In the genomic region with DNA sequence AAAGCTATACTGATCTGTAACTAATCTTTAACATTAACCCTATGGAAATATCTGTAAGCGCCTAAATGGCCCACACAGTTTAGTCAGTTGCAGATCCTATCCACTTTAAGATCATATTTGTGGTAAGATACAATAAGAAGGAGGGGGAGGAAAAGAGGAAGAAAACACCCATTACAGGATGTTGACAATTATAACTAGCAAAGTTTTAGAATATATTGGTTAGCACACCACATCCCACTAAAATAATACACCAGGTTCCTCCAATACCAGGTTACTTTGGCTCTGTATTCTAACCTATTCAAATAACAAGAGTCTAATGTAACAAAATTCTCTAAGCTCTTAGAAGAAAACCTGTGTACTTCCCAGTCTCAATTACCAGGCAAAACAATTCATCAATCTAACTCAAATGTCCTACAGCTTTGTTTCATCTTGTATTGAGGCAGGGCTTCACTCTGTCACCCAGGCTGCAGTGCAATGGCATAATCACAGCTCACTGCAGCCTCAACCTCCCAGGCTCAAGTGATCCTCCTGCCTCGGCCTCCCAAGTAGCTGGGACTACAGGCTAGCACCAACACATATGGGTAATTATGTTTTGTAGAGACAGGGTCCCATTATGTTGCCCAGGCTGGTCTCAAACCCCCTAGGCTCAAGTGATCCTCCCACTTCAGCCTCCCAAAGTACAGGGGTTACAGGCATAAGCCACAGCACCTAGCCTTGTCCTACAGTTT, we compare ENCODE assay signal across 12 cellular contexts. TPM values are rescaled to one million over a fixed set of nuclear protein-coding genes. Genes with fewer than 3 reads are reported as not detected.
DNase-seq lines count a peak whose midpoint lies in the region; FAIRE-seq and TF ChIP-seq lines count a peak whose summit lies in the region.
"Had no signal": no experiment of that assay in that cellular context is flagged by ENCODE, and none has a peak within 500 bp of the region (broad histone marks: within the 10 kb centered on the region; RNA-seq: fewer than 3 reads in every experiment).

No MANE protein-coding gene starts in this region.

- TF ChIP-seq CTCF in OCI-LY7 (conservative IDR thresholded peaks at IDR 0.05; ENCODE audit: low read length) (no peak), breast epithelium (IDR thresholded peaks at IDR 0.05) (no peak), GM10266 (IDR thresholded peaks at IDR 0.05; ENCODE audit: control insufficient read depth, insufficient read depth, low read depth, missing control alignments) (no peak), left ventricle myocardium inferior (IDR thresholded peaks at IDR 0.05; ENCODE audit: borderline replicate concordance) (no peak)

- no peaks in the 10 kb centered on the region for H3K27me3 Mint-ChIP-seq in activated T-cell treated with anti-CD3 and anti-CD28 coated beads, Interleukin-2, amount 50 U/mL, for 24 hours

- 81 to 92% (median 85%) methylated on average over 2 of the region's 2 CpGs for WGBS in small intestine, 3 donors

- FAIRE-seq in small intestine (lab: Jason Lieb, UNC) = no peak
- FAIRE-seq: endothelial cell of umbilical vein, kidney had no signal

- no peaks in the 10 kb centered on the region for H3K9me2 ChIP-seq in OCI-LY7 (ENCODE audit: insufficient read depth, low read length)

- peaks cover 4% of the 10 kb centered on the region; the same call in 1 of the 2 replicates for H4K20me1 ChIP-seq in OCI-LY7 (ENCODE audit: insufficient read depth, low read length)

- peaks cover 61% of the 10 kb centered on the region for H3K79me2 ChIP-seq in OCI-LY7 (ENCODE audit: insufficient read depth, low read depth, low read length)

- no TSS peak for BruUV-seq in OCI-LY7 (replicated peaks; lab: Mats Ljungman, UMichigan)

- H3K27ac ChIP-seq in OCI-LY7 (ENCODE audit: low read depth, low read length, poor library complexity, severe bottlenecking) (no peak overlapping the region), breast epithelium (peak overlapping the region; percentile 4 to 95), small intestine (ENCODE audit: low read depth in 1 of 2, low read length in 1 of 2) (peak overlapping the region; percentile 12 to 33), left ventricle myocardium inferior (replicated peaks) (no peak overlapping the region)

- H3K36me3 Mint-ChIP-seq in activated T-cell treated with anti-CD3 and anti-CD28 coated beads, Interleukin-2, amount 50 U/mL, for 24 hours (ENCODE audit: low read depth) = peaks cover 68% of the 10 kb centered on the region

- TF ChIP-seq POLR2A in breast epithelium (IDR thresholded peaks at IDR 0.05) = no peak

- H3K9me3 ChIP-seq in OCI-LY7 (ENCODE audit: low read length) (peaks cover 13% of the 10 kb centered on the region; the same call in 1 of the 2 replicates), breast epithelium (no peaks in the 10 kb centered on the region), small intestine (ENCODE audit: control insufficient read depth, low read depth) (no peaks in the 10 kb centered on the region), left ventricle myocardium inferior (replicated peaks) (no peaks in the 10 kb centered on the region)

- H3K4me2 ChIP-seq in OCI-LY7 (ENCODE audit: low read length) = peak overlapping the region; percentile 38

- no peak overlapping the region for H2AFZ ChIP-seq in OCI-LY7 (ENCODE audit: low read length)

- CTCF ChIA-PET in OCI-LY7 (lab: Charles Lee; ENCODE audit: unreplicated experiment) = no interaction called here

- H3K36me3 ChIP-seq in OCI-LY7 (ENCODE audit: insufficient read depth, low read length) = peaks cover 13% of the 10 kb centered on the region
- H3K36me3 ChIP-seq in breast epithelium = no peaks in the 10 kb centered on the region
- no peaks in the 10 kb centered on the region for H3K36me3 ChIP-seq in small intestine (ENCODE audit: control insufficient read depth in 2 of 2, insufficient read depth in 2 of 2, low read length in 2 of 2)
- no peaks in the 10 kb centered on the region for H3K36me3 ChIP-seq in left ventricle myocardium inferior

- peak overlapping the region; percentile 94 for H3K4me3 Mint-ChIP-seq in activated T-cell treated with anti-CD3 and anti-CD28 coated beads, Interleukin-2, amount 50 U/mL, for 24 hours

- intact Hi-C loops in OCI-LY7 (cut with micrococcal nuclease; ENCODE audit: unreplicated experiment) (loop anchor here (5.0 to 10.0 kb wide), 4 partner anchors 123 to 865 kb away; partner anchors contain the start of genes AZI2, CMC1 and ZCWPW2), breast epithelium (cut with DNase I; ENCODE audit: low total_unique reads) (no loop called here), left ventricle myocardium inferior (cut with micrococcal nuclease) (no loop called here)

- peak overlapping the region; percentile 63 for H3K27ac Mint-ChIP-seq in activated T-cell treated with anti-CD3 and anti-CD28 coated beads, Interleukin-2, amount 50 U/mL, for 24 hours

- no peak overlapping the region for H3K4me3 ChIP-seq in OCI-LY7 (ENCODE audit: low read depth, low read length, poor library complexity, severe bottlenecking)
- H3K4me3 ChIP-seq in breast epithelium = peak overlapping the region in 1 of 3 donors; percentile 17
- H3K4me3 ChIP-seq in small intestine (ENCODE audit: low read depth in 1 of 2, low read length in 2 of 2) = peak overlapping the region in 1 of 2 donors; percentile 23
- no peak overlapping the region for H3K4me3 ChIP-seq in left ventricle myocardium inferior

- H3K4me1 ChIP-seq in OCI-LY7 (ENCODE audit: insufficient read depth, low read length, poor library complexity, severe bottlenecking) (peaks cover 21% of the 10 kb centered on the region), breast epithelium (peaks cover 0 to 9% of the 10 kb centered on the region in 2 donors), small intestine (ENCODE audit: control insufficient read depth in 2 of 2, insufficient read depth in 1 of 2, low read depth in 1 of 2, low read length in 1 of 2) (peaks cover 2 to 3% of the 10 kb centered on the region in 2 donors), left ventricle myocardium inferior (peaks cover 47% of the 10 kb centered on the region)

- H3K27me3 ChIP-seq in breast epithelium (no peaks in the 10 kb centered on the region), small intestine (ENCODE audit: control insufficient read depth in 2 of 2, insufficient read depth in 2 of 2, low read length in 2 of 2) (no peaks in the 10 kb centered on the region), left ventricle myocardium inferior (ENCODE audit: low read depth) (no peaks in the 10 kb centered on the region)

- H3K9me3 Mint-ChIP-seq in activated T-cell treated with anti-CD3 and anti-CD28 coated beads, Interleukin-2, amount 50 U/mL, for 24 hours = peaks cover 9% of the 10 kb centered on the region

- POLR2A ChIA-PET in OCI-LY7 (lab: Charles Lee) = interaction anchor here (0.6 to 1.5 kb wide), 4 partner anchors 8 to 106 kb away, joined by 3 to 6 read pairs (median 4); no protein-coding TSS in a partner anchor

- DNase-seq in activated T-cell treated with anti-CD3 and anti-CD28 coated beads, Interleukin-2, amount 50 U/mL, for 24 hours = no peak
- no peak for DNase-seq in activated T-cell treated with anti-CD3 and anti-CD28 coated beads, Interleukin-2, amount 50 U/mL, for 48 hours
- DNase-seq in OCI-LY7 (ENCODE audit: low spot score) = no peak
- no peak for DNase-seq in breast epithelium (ENCODE audit: low spot score in 2 of 2)
- peak; percentile 34 for DNase-seq in small intestine
- DNase-seq in DMS 273 (lab: John Stamatoyannopoulos, UW; ENCODE audit: unreplicated experiment) = no peak
- DNase-seq in GM10266 (ENCODE audit: extremely low spot score) = no peak
- no peak for DNase-seq in left ventricle myocardium inferior
- DNase-seq: kidney, NCI-H2227 treated with DMSO at 0.1 percent for 48 hours, occipital lobe had no signal

- peaks cover 62% of the 10 kb centered on the region for H3K4me1 Mint-ChIP-seq in activated T-cell treated with anti-CD3 and anti-CD28 coated beads, Interleukin-2, amount 50 U/mL, for 24 hours (ENCODE audit: low read depth)

RNA-seq across cellular contexts. Expression of gene SLC4A7, which starts 4.2 kb away (rescaled TPM):
- 25.9 and 27.2 TPM in 2 replicates for total RNA-seq in OCI-LY7 (2014; rRNA removed; shearing (Covaris generic))
- total RNA-seq in OCI-LY7 (2022) = 31.9 and 35.6 TPM in 2 replicates
- total RNA-seq in breast epithelium = 100 to 1,000 TPM in 2 of 3 donors, 10 to 100 TPM in 1; 32.8 to 219 (median 204) TPM
- 10 to 100 TPM; 17.7 to 53.0 (median 39.2) TPM for polyA plus RNA-seq in small intestine
- 12.2 TPM for total RNA-seq in left ventricle myocardium inferior

Comparison
In these comparisons a context has a peak if more than half of its experiments do, and no peak if none do; other contexts are left out.
1. H3K27ac ChIP-seq: peak in breast epithelium (2 of 2) and small intestine (2 of 2); none in OCI-LY7 (single experiment) and left ventricle myocardium inferior (single experiment).